1 cellular context compared by ENCODE assay signal in genomic region chr1:203048555-203049051, GRCh38.
A peak's percentile ranks its signal among the peaks of the same experiment; 100 is the strongest.
TF ChIP-seq lines count a peak whose summit lies in the region.

No MANE protein-coding gene starts in this region.

TF ChIP-seq in H1, 55 proteins besides CTCF, POLR2A, EP300 and RAD21:
- TF ChIP-seq SIN3A (conservative IDR thresholded peaks at IDR 0.05 in 1 of 2, IDR thresholded peaks at IDR 0.05 in 1 of 2; ENCODE audit: low read depth in 1 of 2, low read length in 2 of 2) (peak in 1 of 2 experiments; percentile 66; a peak in 1 of 4 replicates), MAX (IDR thresholded peaks at IDR 0.05) (no peak)
